In the genomic region with DNA sequence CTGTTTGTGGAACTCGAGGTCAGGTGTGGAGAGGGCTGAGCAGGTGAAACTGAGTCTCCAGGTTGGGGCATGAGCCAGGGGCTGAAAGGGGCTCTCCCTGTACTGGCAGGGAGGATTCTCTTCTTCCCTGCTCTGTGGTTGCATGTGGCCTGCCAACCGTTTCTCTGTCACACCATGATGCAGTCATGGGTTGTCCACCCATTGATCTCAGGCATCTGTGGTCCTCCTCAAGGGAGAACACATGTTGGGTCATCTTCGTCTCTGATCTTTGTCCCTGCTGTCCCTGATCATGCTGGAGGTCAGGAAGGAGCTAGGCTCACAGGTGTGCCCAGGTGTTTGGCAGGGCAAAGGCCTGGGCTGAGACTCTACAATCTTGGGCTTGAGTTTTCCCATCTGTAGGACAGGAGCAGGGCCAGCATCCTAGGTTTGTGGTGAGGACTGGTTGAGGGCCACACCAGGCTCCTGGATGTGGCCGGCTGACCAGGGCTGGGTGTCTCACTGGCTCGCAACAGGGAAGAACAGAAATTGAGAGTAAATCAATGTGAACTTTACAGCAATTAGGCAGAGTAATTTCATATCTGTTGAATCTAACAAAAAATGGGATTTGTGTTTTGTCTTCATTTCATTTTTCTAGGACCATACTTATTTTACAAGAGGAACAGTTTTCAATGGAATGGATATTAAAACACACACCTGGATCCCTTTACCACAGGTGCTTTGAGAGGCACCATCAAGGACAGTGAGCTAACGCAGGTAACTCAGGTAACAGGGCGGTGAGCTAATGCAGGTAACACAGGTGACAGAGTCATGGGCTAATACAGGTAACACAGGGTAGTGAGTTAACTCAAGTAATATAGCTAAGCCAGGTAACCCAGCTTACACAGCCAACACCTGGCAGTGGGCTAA, we compare ENCODE assay signal across 16 cellular contexts. TPM values are rescaled to one million over a fixed set of nuclear protein-coding genes. Genes with fewer than 3 reads are reported as not detected.
DNase-seq lines count a peak whose midpoint lies in the region; FAIRE-seq and TF ChIP-seq lines count a peak whose summit lies in the region.
"Had no signal": no experiment of that assay in that cellular context is flagged by ENCODE, and none has a peak within 500 bp of the region (broad histone marks: within the 10 kb centered on the region; RNA-seq: fewer than 3 reads in every experiment).

No MANE protein-coding gene starts in this region.

- TF ChIP-seq POLR2A in Peyer's patch (IDR thresholded peaks at IDR 0.05) = no peak

- H3K4me3 ChIP-seq in astrocyte (ENCODE audit: insufficient read depth, low read depth, low read length) (no peak overlapping the region), keratinocyte (ENCODE audit: control insufficient read depth in 2 of 3, extremely low read depth in 1 of 3, insufficient read depth in 2 of 3, low read depth in 1 of 3, low read length in 3 of 3) (no peak overlapping the region), Peyer's patch (no peak overlapping the region)
- H3K4me3 ChIP-seq: heart right ventricle, mucosa of descending colon had no signal

- no peaks in the 10 kb centered on the region for H3K9me1 ChIP-seq in keratinocyte (ENCODE audit: control insufficient read depth, extremely low read depth, insufficient read depth, low read length)

- no peaks in the 10 kb centered on the region for H4K20me1 ChIP-seq in astrocyte (ENCODE audit: insufficient read depth, low read length)
- H4K20me1 ChIP-seq in keratinocyte (ENCODE audit: control insufficient read depth, extremely low read depth, insufficient read depth, low read length) = no peaks in the 10 kb centered on the region

- H3K4me3 Mint-ChIP-seq in activated CD4-positive, alpha-beta T cell treated with anti-CD3 and anti-CD28 coated beads, Interleukin-2, amount 10 ng/mL, durations not matched to agents 24 days and 14 days = no peak overlapping the region
- H3K4me3 Mint-ChIP-seq in astrocyte (ENCODE audit: unreplicated experiment) = peak overlapping the region; percentile 3
- H3K4me3 Mint-ChIP-seq: activated CD4-positive, alpha-beta T cell treated with anti-CD3 and anti-CD28 coated beads for 36 hours had no signal

- H3K9ac ChIP-seq in astrocyte (ENCODE audit: low read length) (peak overlapping the region; percentile 82), keratinocyte (ENCODE audit: control insufficient read depth, extremely low read depth, insufficient read depth, low read length) (no peak overlapping the region)

- H3K4me2 ChIP-seq in astrocyte (ENCODE audit: low read length) (peak overlapping the region; percentile 72), keratinocyte (ENCODE audit: control insufficient read depth, extremely low read depth, insufficient read depth, low read depth, low read length) (no peak overlapping the region)

- peaks cover 4% of the 10 kb centered on the region for H3K4me1 Mint-ChIP-seq in activated CD4-positive, alpha-beta T cell treated with anti-CD3 and anti-CD28 coated beads, Interleukin-2, amount 10 ng/mL, durations not matched to agents 24 days and 14 days
- H3K4me1 Mint-ChIP-seq in astrocyte (ENCODE audit: low read depth, unreplicated experiment) = peaks cover 45% of the 10 kb centered on the region

- H3K4me1 ChIP-seq in astrocyte (ENCODE audit: insufficient read depth, low read length) = peaks cover 45% of the 10 kb centered on the region
- H3K4me1 ChIP-seq in keratinocyte (ENCODE audit: control insufficient read depth, extremely low read depth, insufficient read depth, low read length) = peaks cover 26% of the 10 kb centered on the region
- H3K4me1 ChIP-seq in Peyer's patch = peaks cover 0 to 11% (median 0%) of the 10 kb centered on the region in 4 donors

- no peak overlapping the region for H3K27ac Mint-ChIP-seq in activated CD4-positive, alpha-beta T cell treated with anti-CD3 and anti-CD28 coated beads, Interleukin-2, amount 10 ng/mL, durations not matched to agents 24 days and 14 days
- peak overlapping the region; percentile 100 for H3K27ac Mint-ChIP-seq in astrocyte (ENCODE audit: unreplicated experiment)
- H3K27ac Mint-ChIP-seq: activated CD4-positive, alpha-beta T cell treated with anti-CD3 and anti-CD28 coated beads for 36 hours had no signal

- dilution Hi-C loops in keratinocyte (cut with MboI; ENCODE audit: extremely low pct_ligation_motif_present, low sequenced_read_pairs) = no loop called here

- no peaks in the 10 kb centered on the region for H3K9me3 Mint-ChIP-seq in activated CD4-positive, alpha-beta T cell treated with anti-CD3 and anti-CD28 coated beads, Interleukin-2, amount 10 ng/mL, durations not matched to agents 24 days and 14 days
- peaks cover 14% of the 10 kb centered on the region for H3K9me3 Mint-ChIP-seq in astrocyte (ENCODE audit: unreplicated experiment)

- FAIRE-seq in astrocyte (lab: Jason Lieb, UNC) = no peak
- peak; percentile 5 for FAIRE-seq in keratinocyte (lab: Jason Lieb, UNC)
- FAIRE-seq in urothelium cell line (lab: Jason Lieb, UNC) = peak; percentile 89

- no peaks in the 10 kb centered on the region for H3K27me3 Mint-ChIP-seq in activated CD4-positive, alpha-beta T cell treated with anti-CD3 and anti-CD28 coated beads, Interleukin-2, amount 10 ng/mL, durations not matched to agents 24 days and 14 days
- no peaks in the 10 kb centered on the region for H3K27me3 Mint-ChIP-seq in astrocyte (ENCODE audit: low read depth, unreplicated experiment)
- H3K27me3 Mint-ChIP-seq: activated CD4-positive, alpha-beta T cell treated with anti-CD3 and anti-CD28 coated beads for 36 hours had no signal

- H3K27ac ChIP-seq in astrocyte (ENCODE audit: low read depth, low read length) (peak overlapping the region; percentile 97), keratinocyte (ENCODE audit: control insufficient read depth, insufficient read depth, low read length) (no peak overlapping the region), Peyer's patch (no peak overlapping the region)

- intact Hi-C loops in activated CD4-positive, alpha-beta T cell treated with anti-CD3 and anti-CD28 coated beads, Interleukin-2, amount 10 ng/mL, durations not matched to agents 24 days and 14 days (cut with micrococcal nuclease) = no loop called here

- H3K27me3 ChIP-seq in astrocyte (ENCODE audit: insufficient read depth, low read length) (no peaks in the 10 kb centered on the region), keratinocyte (ENCODE audit: control insufficient read depth, extremely low read depth, insufficient read depth, low read length) (no peaks in the 10 kb centered on the region), Peyer's patch (no peaks in the 10 kb centered on the region)

- H3K36me3 Mint-ChIP-seq in activated CD4-positive, alpha-beta T cell treated with anti-CD3 and anti-CD28 coated beads, Interleukin-2, amount 10 ng/mL, durations not matched to agents 24 days and 14 days (ENCODE audit: low read depth) = no peaks in the 10 kb centered on the region
- peaks cover 4% of the 10 kb centered on the region for H3K36me3 Mint-ChIP-seq in astrocyte (ENCODE audit: low read depth, unreplicated experiment)

- peak; percentile 40 for DNase-seq in activated CD4-positive, alpha-beta T cell treated with anti-CD3 and anti-CD28 coated beads, Interleukin-2, amount 10 ng/mL, durations not matched to agents 24 days and 14 days
- no peak for DNase-seq in activated CD4-positive, alpha-beta T cell treated with anti-CD3 and anti-CD28 coated beads for 48 hours
- DNase-seq in astrocyte (ENCODE audit: low read depth) = no peak
- DNase-seq in keratinocyte (ENCODE audit: low read depth, low spot score) = no peak
- no peak for DNase-seq in urothelium cell line (ENCODE audit: low spot score)
- no peak for DNase-seq in occipital lobe (lab: John Stamatoyannopoulos, UW)
- DNase-seq in mucosa of gallbladder (ENCODE audit: low spot score) = no peak
- no peak for DNase-seq in Peyer's patch
- DNase-seq: activated CD4-positive, alpha-beta T cell treated with anti-CD3 and anti-CD28 coated beads for 36 hours; GDM1; heart right ventricle; mucosa of descending colon; MV-4-11; NCI-H2107; NCI-H774; Right ventricle myocardium superior had no signal

- H2AFZ ChIP-seq in astrocyte (ENCODE audit: low read depth, low read length) (no peak overlapping the region), keratinocyte (ENCODE audit: control insufficient read depth, low read length) (no peak overlapping the region)

- H3K36me3 ChIP-seq in astrocyte (ENCODE audit: insufficient read depth, low read length) (no peaks in the 10 kb centered on the region), keratinocyte (ENCODE audit: control insufficient read depth in 2 of 2, extremely low read depth in 1 of 2, insufficient read depth in 2 of 2, low read length in 2 of 2) (no peaks in the 10 kb centered on the region), Peyer's patch (no peaks in the 10 kb centered on the region)
- H3K36me3 ChIP-seq: heart right ventricle had no signal

- H3K79me2 ChIP-seq in astrocyte (ENCODE audit: insufficient read depth, low read length) (no peaks in the 10 kb centered on the region), keratinocyte (ENCODE audit: control insufficient read depth, insufficient read depth, low read length) (no peaks in the 10 kb centered on the region)

- no peak for TF ChIP-seq CTCF in astrocyte (IDR thresholded peaks at IDR 0.05; ENCODE audit: insufficient read depth, low read depth, low read length)
- no peak for TF ChIP-seq CTCF in keratinocyte (optimal IDR thresholded peaks at IDR 0.05 in 1 of 3, IDR thresholded peaks at IDR 0.05 in 1 of 3, conservative IDR thresholded peaks at IDR 0.05 in 1 of 3; ENCODE audit: extremely low read depth in 1 of 3, insufficient read depth in 2 of 3, low read length in 3 of 3)
- TF ChIP-seq CTCF in Peyer's patch (IDR thresholded peaks at IDR 0.05) = no peak

- H3K9me3 ChIP-seq in astrocyte (ENCODE audit: insufficient read depth, low read depth, low read length) (no peaks in the 10 kb centered on the region), keratinocyte (ENCODE audit: control insufficient read depth, low read depth, low read length) (no peaks in the 10 kb centered on the region), Peyer's patch (no peaks in the 10 kb centered on the region)
- H3K9me3 ChIP-seq: mucosa of descending colon had no signal

RNA-seq across cellular contexts. Expression of a gene that starts 58.5 kb away (rescaled TPM):
- total RNA-seq in activated CD4-positive, alpha-beta T cell treated with anti-CD3 and anti-CD28 coated beads, Interleukin-2, amount 10 ng/mL, durations not matched to agents 24 days and 14 days = 0.72 and 1.5 TPM in 2 replicates
- total RNA-seq in astrocyte = 1,092 and 1,283 TPM in 2 replicates
- 0.95 to 83.3 TPM (median 14.0 TPM) in 3 replicates for polyA plus RNA-seq in keratinocyte
- 2.4 TPM for polyA plus RNA-seq in keratinocyte (2011; ENCODE audit: low read depth)
- 1.4 and 3.0 TPM in 2 replicates for polyA plus RNA-seq in keratinocyte (2011; cell fraction: cytosol; rRNA removed)
- polyA plus RNA-seq in keratinocyte (2011; cell fraction: nucleus; rRNA removed) = 19.5 and 23.4 TPM in 2 replicates
- 0.86 and 6.5 TPM in 2 replicates for polyA plus RNA-seq in keratinocyte (2012; ENCODE audit: low replicate concordance)
- 5.8 to 31.5 TPM in 2 of 3 replicates, not detected in the other for polyA minus RNA-seq in keratinocyte
- 2.9 TPM for polyA minus RNA-seq in keratinocyte (2011; cell fraction: cytosol; rRNA and poly(A)+ RNA removed)
- 20.2 and 23.7 TPM in 2 replicates for polyA minus RNA-seq in keratinocyte (2011; cell fraction: nucleus; rRNA and poly(A)+ RNA removed)
- 4.2 TPM for total RNA-seq in occipital lobe
- total RNA-seq in mucosa of gallbladder = 67.4 TPM
- total RNA-seq in Peyer's patch = 10 to 100 TPM; 14.4 to 82.2 (median 35.1) TPM

Comparison
In these comparisons a context has a peak if more than half of its experiments do, and no peak if none do; other contexts are left out.
1. RNA of a gene that starts 58.5 kb away (total RNA-seq): 1,092 to 1,283 TPM in astrocyte; 67.4 TPM in mucosa of gallbladder (single experiment), 14.4 to 82.2 TPM in Peyer's patch, 4.2 TPM in occipital lobe (single experiment) and 0.72 to 1.5 TPM in activated CD4-positive, alpha-beta T cell treated with anti-CD3 and anti-CD28 coated beads, Interleukin-2, amount 10 ng/mL, durations not matched to agents 24 days and 14 days; every median in the first group is over 10 times any median in the second.